Comparison of ENCODE assay signal across 8 cellular contexts in genomic region chr2:96305979-96306308, GRCh38. TPM values are rescaled to one million over a fixed set of nuclear protein-coding genes. Genes with fewer than 3 reads are reported as not detected.
DNase-seq lines count a peak whose midpoint lies in the region; ATAC-seq, FAIRE-seq and TF ChIP-seq lines count a peak whose summit lies in the region.

No MANE protein-coding gene starts in this region.

- H3K27me3 ChIP-seq in GM06990 (replicated peaks; ENCODE audit: control insufficient read depth, insufficient read depth, low read length) (no peaks in the 10 kb centered on the region), RWPE2 (ENCODE audit: insufficient read depth, poor library complexity, severe bottlenecking) (no peaks in the 10 kb centered on the region), pancreas (no peaks in the 10 kb centered on the region)

- FAIRE-seq in pancreas (lab: Jason Lieb, UNC), result no peak

- H3K27ac ChIP-seq in RWPE2 (ENCODE audit: poor library complexity, severe bottlenecking), result peak overlapping the region; percentile 56
- H3K27ac ChIP-seq in pancreas, result peak overlapping the region; percentile 55 to 74 (median 70)

- ATAC-seq in RWPE2 (ENCODE audit: low read depth), result no peak
- ATAC-seq in pancreas, result peak in 2 of 4 donors; percentile 3 to 7
- ATAC-seq in GM21526 (IDR thresholded peaks at IDR 0.05; ENCODE audit: low FRiP score, unreplicated experiment), result no peak
- ATAC-seq in activated CD4-positive, CD25-positive, alpha-beta regulatory T cell treated with anti-CD3 and anti-CD28 coated beads, Interleukin-2, amount 50 U/mL, for 24 hours, result no peak
- ATAC-seq in GM19452 (IDR thresholded peaks at IDR 0.05; ENCODE audit: unreplicated experiment), result no peak

- H3K9me3 ChIP-seq in RWPE2 (ENCODE audit: severe bottlenecking) (no peaks in the 10 kb centered on the region), pancreas (no peaks in the 10 kb centered on the region)

- H3K4me3 ChIP-seq in GM06990 (replicated peaks; ENCODE audit: low read depth, low read length) (peak overlapping the region; percentile 98), RWPE2 (ENCODE audit: severe bottlenecking) (peak overlapping the region; percentile 95), epithelial cell of proximal tubule (ENCODE audit: low read depth, low read length) (peak overlapping the region; percentile 100), pancreas (peak overlapping the region; percentile 74 to 91 (median 78))

- H3K36me3 ChIP-seq in GM06990 (ENCODE audit: control insufficient read depth, insufficient read depth, low read length), result peaks cover 15% of the 10 kb centered on the region
- H3K36me3 ChIP-seq in RWPE2 (ENCODE audit: low read depth), result peaks cover 38% of the 10 kb centered on the region
- H3K36me3 ChIP-seq in pancreas, result peaks cover 6 to 25% (median 18%) of the 10 kb centered on the region in 3 donors

- DNase-seq in GM06990 (ENCODE audit: extremely low read depth, insufficient read length), result no peak
- DNase-seq in RWPE2 (ENCODE audit: low spot score), result no peak
- DNase-seq in epithelial cell of proximal tubule (ENCODE audit: low read depth), result no peak
- no peak for DNase-seq in pancreas
- DNase-seq in activated effector memory CD4-positive, alpha-beta T cell treated with anti-CD3 and anti-CD28 coated beads, Interleukin-2, amount 50 U/mL, for 16 hours, result no peak

- TF ChIP-seq CTCF in GM06990 (IDR thresholded peaks at IDR 0.05; ENCODE audit: insufficient read depth, low read length, poor library complexity, severe bottlenecking) (no peak), RWPE2 (IDR thresholded peaks at IDR 0.05; ENCODE audit: poor library complexity, severe bottlenecking) (no peak), epithelial cell of proximal tubule (conservative IDR thresholded peaks at IDR 0.05; ENCODE audit: low read depth, low read length) (no peak), pancreas (IDR thresholded peaks at IDR 0.05) (no peak)

- H3K4me1 ChIP-seq in RWPE2 (ENCODE audit: insufficient read depth, poor library complexity, severe bottlenecking), result no peaks in the 10 kb centered on the region
- peaks cover 3 to 15% (median 7%) of the 10 kb centered on the region in 3 donors for H3K4me1 ChIP-seq in pancreas

- 8 to 13% methylated on average over 9 of the region's 9 CpGs for WGBS in pancreas, 2 donors

- intact Hi-C loops in pancreas (cut with DNase I), result no loop called here

RNA-seq across cellular contexts. Expression of gene SNRNP200, which starts 0.6 kb away (rescaled TPM):
- total RNA-seq in epithelial cell of proximal tubule, result 77.2 and 88.9 TPM in 2 replicates
- total RNA-seq in pancreas, result 10 to 100 TPM; 42.1 to 60.1 (median 47.8) TPM
- polyA plus RNA-seq in pancreas, result 10 to 100 TPM; 51.4 to 87.7 TPM

RNA-seq across cellular contexts. Expression of gene ITPRIPL1, which starts 19.2 kb away (rescaled TPM):
- total RNA-seq in epithelial cell of proximal tubule (7.7 and 10.3 TPM in 2 replicates), pancreas (1 to 10 TPM in 2 of 6 donors, under 1 TPM in 4; 0.39 to 1.4 (median 0.77) TPM)
- polyA plus RNA-seq in pancreas, result under 1 TPM; 0.38 to 0.49 TPM

RNA-seq across cellular contexts. Expression of gene NCAPH, which starts 29.6 kb away (rescaled TPM):
- total RNA-seq in epithelial cell of proximal tubule, result 45.2 and 58.7 TPM in 2 replicates
- under 1 TPM; 0.12 to 0.81 (median 0.39) TPM for total RNA-seq in pancreas
- polyA plus RNA-seq in pancreas, result under 1 TPM; 0.05 to 0.23 TPM

RNA-seq across cellular contexts. Expression of gene CIAO1, which starts 39.9 kb away (rescaled TPM):
- total RNA-seq in epithelial cell of proximal tubule (110 and 155 TPM in 2 replicates), pancreas (10 to 100 TPM; 25.2 to 34.4 (median 29.3) TPM)
- 10 to 100 TPM; 25.0 to 40.0 TPM for polyA plus RNA-seq in pancreas

RNA-seq across cellular contexts. Expression of gene TMEM127, which starts 40.1 kb away (rescaled TPM):
- total RNA-seq in epithelial cell of proximal tubule (21.3 and 25.9 TPM in 2 replicates), pancreas (10 to 100 TPM; 20.1 to 38.4 (median 24.9) TPM)
- polyA plus RNA-seq in pancreas, result 10 to 100 TPM in 1 of 2 donors, 1 to 10 TPM in 1; 8.2 to 12.6 TPM

Comparison
In these comparisons a context has a peak if more than half of its experiments do, and no peak if none do; other contexts are left out.
1. RNA of gene NCAPH, which starts 29.6 kb away (total RNA-seq): 45.2 to 58.7 TPM in epithelial cell of proximal tubule; 0.12 to 0.81 TPM in pancreas; every median in the first group is over 10 times any median in the second.
2. Peak in every context shown above with its lines, with median percentiles within 50 percentile points of each other: H3K4me3 ChIP-seq.